ENCODE assay signal across 1 cellular context in the genomic region with DNA sequence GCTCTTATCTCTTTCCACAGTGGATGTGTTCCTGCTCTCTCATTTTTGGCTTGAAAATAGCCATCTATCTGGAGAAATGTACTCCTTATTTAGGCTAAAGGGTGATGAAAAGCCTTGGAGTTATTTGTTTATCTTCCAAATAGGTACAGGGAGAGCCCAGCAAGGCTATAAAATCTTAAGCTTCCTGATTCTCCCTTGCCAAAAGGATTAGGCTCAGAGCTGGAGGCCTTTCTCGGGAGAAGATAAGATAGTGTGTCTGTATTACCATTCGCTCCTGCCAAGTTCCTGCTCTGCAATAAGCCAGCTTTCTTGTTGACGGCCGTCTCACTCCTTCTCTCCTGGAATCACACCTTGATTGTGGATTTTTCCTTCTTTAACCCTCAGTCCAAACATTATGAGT.
TF ChIP-seq lines count a peak whose summit lies in the region.

No MANE protein-coding gene starts in this region.

TF ChIP-seq in GM23338, 12 proteins besides CTCF, POLR2A, EP300 and RAD21 (continued from another document):
- TF ChIP-seq, protein P1, sequence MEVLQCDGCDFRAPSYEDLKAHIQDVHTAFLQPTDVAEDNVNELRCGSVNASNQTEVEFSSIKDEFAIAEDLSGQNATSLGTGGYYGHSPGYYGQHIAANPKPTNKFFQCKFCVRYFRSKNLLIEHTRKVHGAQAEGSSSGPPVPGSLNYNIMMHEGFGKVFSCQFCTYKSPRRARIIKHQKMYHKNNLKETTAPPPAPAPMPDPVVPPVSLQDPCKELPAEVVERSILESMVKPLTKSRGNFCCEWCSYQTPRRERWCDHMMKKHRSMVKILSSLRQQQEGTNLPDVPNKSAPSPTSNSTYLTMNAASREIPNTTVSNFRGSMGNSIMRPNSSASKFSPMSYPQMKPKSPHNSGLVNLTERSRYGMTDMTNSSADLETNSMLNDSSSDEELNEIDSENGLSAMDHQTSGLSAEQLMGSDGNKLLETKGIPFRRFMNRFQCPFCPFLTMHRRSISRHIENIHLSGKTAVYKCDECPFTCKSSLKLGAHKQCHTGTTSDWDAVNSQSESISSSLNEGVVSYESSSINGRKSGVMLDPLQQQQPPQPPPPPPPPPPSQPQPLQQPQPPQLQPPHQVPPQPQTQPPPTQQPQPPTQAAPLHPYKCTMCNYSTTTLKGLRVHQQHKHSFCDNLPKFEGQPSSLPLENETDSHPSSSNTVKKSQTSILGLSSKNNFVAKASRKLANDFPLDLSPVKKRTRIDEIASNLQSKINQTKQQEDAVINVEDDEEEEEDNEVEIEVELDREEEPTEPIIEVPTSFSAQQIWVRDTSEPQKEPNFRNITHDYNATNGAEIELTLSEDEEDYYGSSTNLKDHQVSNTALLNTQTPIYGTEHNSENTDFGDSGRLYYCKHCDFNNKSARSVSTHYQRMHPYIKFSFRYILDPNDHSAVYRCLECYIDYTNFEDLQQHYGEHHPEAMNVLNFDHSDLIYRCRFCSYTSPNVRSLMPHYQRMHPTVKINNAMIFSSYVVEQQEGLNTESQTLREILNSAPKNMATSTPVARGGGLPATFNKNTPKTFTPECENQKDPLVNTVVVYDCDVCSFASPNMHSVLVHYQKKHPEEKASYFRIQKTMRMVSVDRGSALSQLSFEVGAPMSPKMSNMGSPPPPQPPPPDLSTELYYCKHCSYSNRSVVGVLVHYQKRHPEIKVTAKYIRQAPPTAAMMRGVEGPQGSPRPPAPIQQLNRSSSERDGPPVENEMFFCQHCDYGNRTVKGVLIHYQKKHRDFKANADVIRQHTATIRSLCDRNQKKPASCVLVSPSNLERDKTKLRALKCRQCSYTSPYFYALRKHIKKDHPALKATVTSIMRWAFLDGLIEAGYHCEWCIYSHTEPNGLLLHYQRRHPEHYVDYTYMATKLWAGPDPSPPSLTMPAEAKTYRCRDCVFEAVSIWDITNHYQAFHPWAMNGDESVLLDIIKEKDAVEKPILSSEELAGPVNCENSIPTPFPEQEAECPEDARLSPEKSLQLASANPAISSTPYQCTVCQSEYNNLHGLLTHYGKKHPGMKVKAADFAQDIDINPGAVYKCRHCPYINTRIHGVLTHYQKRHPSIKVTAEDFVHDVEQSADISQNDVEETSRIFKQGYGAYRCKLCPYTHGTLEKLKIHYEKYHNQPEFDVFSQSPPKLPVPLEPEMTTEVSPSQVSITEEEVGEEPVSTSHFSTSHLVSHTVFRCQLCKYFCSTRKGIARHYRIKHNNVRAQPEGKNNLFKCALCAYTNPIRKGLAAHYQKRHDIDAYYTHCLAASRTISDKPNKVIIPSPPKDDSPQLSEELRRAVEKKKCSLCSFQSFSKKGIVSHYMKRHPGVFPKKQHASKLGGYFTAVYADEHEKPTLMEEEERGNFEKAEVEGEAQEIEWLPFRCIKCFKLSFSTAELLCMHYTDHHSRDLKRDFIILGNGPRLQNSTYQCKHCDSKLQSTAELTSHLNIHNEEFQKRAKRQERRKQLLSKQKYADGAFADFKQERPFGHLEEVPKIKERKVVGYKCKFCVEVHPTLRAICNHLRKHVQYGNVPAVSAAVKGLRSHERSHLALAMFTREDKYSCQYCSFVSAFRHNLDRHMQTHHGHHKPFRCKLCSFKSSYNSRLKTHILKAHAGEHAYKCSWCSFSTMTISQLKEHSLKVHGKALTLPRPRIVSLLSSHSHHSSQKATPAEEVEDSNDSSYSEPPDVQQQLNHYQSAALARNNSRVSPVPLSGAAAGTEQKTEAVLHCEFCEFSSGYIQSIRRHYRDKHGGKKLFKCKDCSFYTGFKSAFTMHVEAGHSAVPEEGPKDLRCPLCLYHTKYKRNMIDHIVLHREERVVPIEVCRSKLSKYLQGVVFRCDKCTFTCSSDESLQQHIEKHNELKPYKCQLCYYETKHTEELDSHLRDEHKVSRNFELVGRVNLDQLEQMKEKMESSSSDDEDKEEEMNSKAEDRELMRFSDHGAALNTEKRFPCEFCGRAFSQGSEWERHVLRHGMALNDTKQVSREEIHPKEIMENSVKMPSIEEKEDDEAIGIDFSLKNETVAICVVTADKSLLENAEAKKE (CRISPR knock-in tag; IDR thresholded peaks at IDR 0.05) = no peak
- no peak for TF ChIP-seq ZNF114 (CRISPR knock-in tag; IDR thresholded peaks at IDR 0.05)
- no peak for TF ChIP-seq EZH2 (IDR thresholded peaks at IDR 0.05; ENCODE audit: low read depth, unreplicated experiment)
- no peak for TF ChIP-seq EZH2phosphoT487 (IDR thresholded peaks at IDR 0.05; ENCODE audit: unreplicated experiment)
- TF ChIP-seq NANOG (IDR thresholded peaks at IDR 0.05; ENCODE audit: borderline replicate concordance) = no peak
- TF ChIP-seq JUNB (IDR thresholded peaks at IDR 0.05; ENCODE audit: unreplicated experiment) = no peak
- TF ChIP-seq CREB1 (CRISPR knock-in tag; IDR thresholded peaks at IDR 0.05; ENCODE audit: low read depth) = no peak
- TF ChIP-seq STAT1 (IDR thresholded peaks at IDR 0.05; ENCODE audit: unreplicated experiment) = no peak
- TF ChIP-seq, protein P2, sequence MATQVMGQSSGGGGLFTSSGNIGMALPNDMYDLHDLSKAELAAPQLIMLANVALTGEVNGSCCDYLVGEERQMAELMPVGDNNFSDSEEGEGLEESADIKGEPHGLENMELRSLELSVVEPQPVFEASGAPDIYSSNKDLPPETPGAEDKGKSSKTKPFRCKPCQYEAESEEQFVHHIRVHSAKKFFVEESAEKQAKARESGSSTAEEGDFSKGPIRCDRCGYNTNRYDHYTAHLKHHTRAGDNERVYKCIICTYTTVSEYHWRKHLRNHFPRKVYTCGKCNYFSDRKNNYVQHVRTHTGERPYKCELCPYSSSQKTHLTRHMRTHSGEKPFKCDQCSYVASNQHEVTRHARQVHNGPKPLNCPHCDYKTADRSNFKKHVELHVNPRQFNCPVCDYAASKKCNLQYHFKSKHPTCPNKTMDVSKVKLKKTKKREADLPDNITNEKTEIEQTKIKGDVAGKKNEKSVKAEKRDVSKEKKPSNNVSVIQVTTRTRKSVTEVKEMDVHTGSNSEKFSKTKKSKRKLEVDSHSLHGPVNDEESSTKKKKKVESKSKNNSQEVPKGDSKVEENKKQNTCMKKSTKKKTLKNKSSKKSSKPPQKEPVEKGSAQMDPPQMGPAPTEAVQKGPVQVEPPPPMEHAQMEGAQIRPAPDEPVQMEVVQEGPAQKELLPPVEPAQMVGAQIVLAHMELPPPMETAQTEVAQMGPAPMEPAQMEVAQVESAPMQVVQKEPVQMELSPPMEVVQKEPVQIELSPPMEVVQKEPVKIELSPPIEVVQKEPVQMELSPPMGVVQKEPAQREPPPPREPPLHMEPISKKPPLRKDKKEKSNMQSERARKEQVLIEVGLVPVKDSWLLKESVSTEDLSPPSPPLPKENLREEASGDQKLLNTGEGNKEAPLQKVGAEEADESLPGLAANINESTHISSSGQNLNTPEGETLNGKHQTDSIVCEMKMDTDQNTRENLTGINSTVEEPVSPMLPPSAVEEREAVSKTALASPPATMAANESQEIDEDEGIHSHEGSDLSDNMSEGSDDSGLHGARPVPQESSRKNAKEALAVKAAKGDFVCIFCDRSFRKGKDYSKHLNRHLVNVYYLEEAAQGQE (IDR thresholded peaks at IDR 0.05; ENCODE audit: unreplicated experiment) = no peak
- TF ChIP-seq, protein P3, sequence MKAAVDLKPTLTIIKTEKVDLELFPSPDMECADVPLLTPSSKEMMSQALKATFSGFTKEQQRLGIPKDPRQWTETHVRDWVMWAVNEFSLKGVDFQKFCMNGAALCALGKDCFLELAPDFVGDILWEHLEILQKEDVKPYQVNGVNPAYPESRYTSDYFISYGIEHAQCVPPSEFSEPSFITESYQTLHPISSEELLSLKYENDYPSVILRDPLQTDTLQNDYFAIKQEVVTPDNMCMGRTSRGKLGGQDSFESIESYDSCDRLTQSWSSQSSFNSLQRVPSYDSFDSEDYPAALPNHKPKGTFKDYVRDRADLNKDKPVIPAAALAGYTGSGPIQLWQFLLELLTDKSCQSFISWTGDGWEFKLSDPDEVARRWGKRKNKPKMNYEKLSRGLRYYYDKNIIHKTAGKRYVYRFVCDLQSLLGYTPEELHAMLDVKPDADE (IDR thresholded peaks at IDR 0.05) = no peak
- no peak for TF ChIP-seq ZNF331 (CRISPR knock-in tag; IDR thresholded peaks at IDR 0.05; ENCODE audit: low read depth)
